In the genomic region with DNA sequence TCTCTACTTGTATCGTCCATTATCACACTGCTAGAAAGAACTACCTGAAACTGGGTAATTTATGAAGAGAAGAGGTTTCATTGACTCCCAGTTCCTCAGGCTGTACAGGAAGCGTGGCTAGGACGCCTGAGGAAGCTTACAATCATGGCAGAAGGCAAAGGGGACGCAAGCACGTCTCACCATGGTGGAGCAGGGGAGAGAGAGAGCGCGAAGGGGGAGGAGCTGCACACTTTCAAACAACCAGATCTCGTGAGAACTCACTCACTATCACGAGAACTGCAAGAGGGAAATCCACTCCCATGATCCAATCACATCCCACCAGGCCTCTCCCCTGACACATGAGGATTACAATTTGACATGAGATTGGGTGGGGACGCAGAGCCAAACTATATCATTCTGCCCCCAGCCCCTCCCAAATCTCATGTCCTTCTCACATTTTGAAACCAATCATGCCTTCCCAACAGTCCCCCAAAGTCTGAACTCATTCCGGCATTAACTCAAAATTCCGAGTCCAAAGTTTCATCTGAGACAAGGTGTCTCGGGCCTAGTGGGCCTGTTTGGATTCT, we compare ENCODE assay signal across 28 cellular contexts. TPM values are rescaled to one million over a fixed set of nuclear protein-coding genes. Genes with fewer than 3 reads are reported as not detected.
"Had no signal": no experiment of that assay in that cellular context is flagged by ENCODE, and none has a peak within 500 bp of the region (broad histone marks: within the 10 kb centered on the region; RNA-seq: fewer than 3 reads in every experiment).

No MANE protein-coding gene starts in this region.

- H3K27ac ChIP-seq: ascending aorta, cardiac muscle cell, Peyer's patch, SJSA1 had no signal

- DNase-seq: activated CD4-positive, alpha-beta T cell treated with anti-CD3 and anti-CD28 coated beads, Interleukin-2, amount 10 ng/mL, durations not matched to agents 24 days and 14 days; activated CD4-positive, alpha-beta T cell treated with anti-CD3 and anti-CD28 coated beads, Interleukin-2, amount 50 U/mL, for 48 hours; activated CD8-positive, alpha-beta T cell treated with anti-CD3 and anti-CD28 coated beads, Interleukin-2, amount 10 ng/mL, durations not matched to agents 7 days and 5 days; activated gamma-delta T cell; activated naive CD4-positive, alpha-beta T cell treated with Interleukin-2 at 50 U/mL for 16 hours; activated naive CD8-positive, alpha-beta T cell treated with anti-CD3 and anti-CD28 coated beads, Interleukin-2, amount 10 ng/mL, durations not matched to agents 7 days and 5 days; activated T-cell treated with anti-CD3 and anti-CD28 coated beads, Interleukin-2, amount 50 U/mL, for 48 hours; amygdala; Kasumi-1; KG1; MG63; NCI-H1048; NCI-H1105 treated with DMSO at 0.1 percent for 48 hours; NCI-H1436 treated with DMSO at 0.1 percent for 48 hours; NCI-H1694 treated with DMSO at 0.1 percent for 48 hours; NCI-H2029; NCI-H345; NCI-H526; NCI-H748 treated with DMSO at 0.1 percent for 48 hours; NK-92 treated with Interleukin-12 subunit alpha and Interleukin-12 subunit beta, amount 100 ng/mL, for 24 hours; PC-3; Peyer's patch; RPMI8226; SHP77 treated with DMSO at 0.1 percent for 48 hours; SK-N-SH had no signal

- ATAC-seq: activated CD8-positive, alpha-beta T cell treated with anti-CD3 and anti-CD28 coated beads, Interleukin-2, amount 10 ng/mL, durations not matched to agents 7 days and 5 days; PC-3 had no signal

- H3K4me1 ChIP-seq: ascending aorta, SJSA1 had no signal

- H3K9me3 ChIP-seq: MG63, SJSA1, SK-N-SH had no signal

- H3K4me3 ChIP-seq: ascending aorta, cardiac muscle cell, MG63, Peyer's patch, SJSA1 had no signal

- H3K36me3 ChIP-seq: ascending aorta, cardiac muscle cell, MG63, Peyer's patch, SJSA1 had no signal

- H3K27me3 ChIP-seq: cardiac muscle cell had no signal

RNA-seq across cellular contexts. Expression of a gene that starts 8.0 kb away (rescaled TPM):
- total RNA-seq: ascending aorta, cardiac muscle cell, PC-3, SJSA1 had no signal
- polyA plus RNA-seq: cardiac muscle cell had no signal
